19 cellular contexts compared by ENCODE assay signal in genomic region chr21:44028287-44028659, GRCh38. TPM values are rescaled to one million over a fixed set of nuclear protein-coding genes. Genes with fewer than 3 reads are reported as not detected.
DNase-seq lines count a peak whose midpoint lies in the region; ATAC-seq, FAIRE-seq and TF ChIP-seq lines count a peak whose summit lies in the region.
"Had no signal": no experiment of that assay in that cellular context is flagged by ENCODE, and none has a peak within 500 bp of the region (broad histone marks: within the 10 kb centered on the region; RNA-seq: fewer than 3 reads in every experiment).

No MANE protein-coding gene starts in this region.

- no peak overlapping the region for H2BK12ac ChIP-seq in H1 (ENCODE audit: low read depth, low read length)

- TF ChIP-seq CTCF in PC-3 (conservative IDR thresholded peaks at IDR 0.05; ENCODE audit: low read depth, low read length) = no peak
- TF ChIP-seq CTCF in H1 (IDR thresholded peaks at IDR 0.05; ENCODE audit: control extremely low read depth in 1 of 3, insufficient read depth in 1 of 3, low read depth in 1 of 3, low read length in 3 of 3) = no peak

- H3K18ac ChIP-seq in H1 (ENCODE audit: extremely low read depth, low read length) = no peak overlapping the region

- POLR2A ChIA-PET in PC-3 (lab: Charles Lee; ENCODE audit: unreplicated experiment) = no interaction called here
- POLR2A ChIA-PET in H1 (lab: Charles Lee; ENCODE audit: partially characterized antibody) = interaction anchor here (0.8 kb wide), 1 partner anchor 15 kb away, joined by 3 read pairs; no protein-coding TSS in a partner anchor
- POLR2A ChIA-PET in activated CD4-positive, alpha-beta memory T cell treated with anti-CD3 and anti-CD28 coated beads, Interleukin-2, amount 10 ng/mL, durations not matched to agents 7 days and 5 days (lab: Charles Lee) = interaction anchor here (1.0 kb wide), 1 partner anchor 9 kb away, joined by 3 read pairs; no protein-coding TSS in a partner anchor

- BruUV-seq in PC-3 (replicated peaks; lab: Mats Ljungman, UMichigan) = no TSS peak

- ATAC-seq in PC-3 = peak; percentile 36
- ATAC-seq: HCT116, Panc1 had no signal

- H3K4ac ChIP-seq in H1 (replicated peaks; ENCODE audit: insufficient read length, low read depth, low read length) = no peak overlapping the region

- TF ChIP-seq RAD21 in H1 (IDR thresholded peaks at IDR 0.05 in 1 of 2, conservative IDR thresholded peaks at IDR 0.05 in 1 of 2; ENCODE audit: low read depth in 2 of 2, low read length in 2 of 2) = no peak

- H3K36me3 Mint-ChIP-seq in activated CD4-positive, alpha-beta memory T cell treated with anti-CD3 and anti-CD28 coated beads, Interleukin-2, amount 10 ng/mL, durations not matched to agents 7 days and 5 days (ENCODE audit: low read depth) = peaks cover 37% of the 10 kb centered on the region

- peaks cover 49% of the 10 kb centered on the region for H3K4me1 Mint-ChIP-seq in activated CD4-positive, alpha-beta memory T cell treated with anti-CD3 and anti-CD28 coated beads, Interleukin-2, amount 10 ng/mL, durations not matched to agents 7 days and 5 days

- peak overlapping the region; percentile 54; the same call in 1 of the 2 replicates for H4K8ac ChIP-seq in H1 (ENCODE audit: extremely low read depth, insufficient read depth, low read length)

- TF ChIP-seq POLR2A in H1 (IDR thresholded peaks at IDR 0.05; ENCODE audit: control extremely low read depth in 1 of 2, low read depth in 2 of 2, low read length in 2 of 2) = no peak

- H3K27me3 ChIP-seq in PC-3 (ENCODE audit: low read length) (no peaks in the 10 kb centered on the region), H1 (replicated peaks in 1 of 4; ENCODE audit: control insufficient read depth in 3 of 4, extremely low read depth in 1 of 4, insufficient read depth in 3 of 4, low read length in 3 of 4) (no peaks in the 10 kb centered on the region)
- H3K27me3 ChIP-seq: BLaER1 had no signal

- H3K9me2 ChIP-seq in PC-3 (replicated peaks; ENCODE audit: low read length) = no peaks in the 10 kb centered on the region

- no peak for TF ChIP-seq EP300 in H1 (IDR thresholded peaks at IDR 0.05; ENCODE audit: borderline replicate concordance in 1 of 2, low read depth in 2 of 2, low read length in 2 of 2)

- no peak overlapping the region for H3K9ac ChIP-seq in PC-3 (ENCODE audit: low read length)
- no peak overlapping the region for H3K9ac ChIP-seq in H1 (replicated peaks in 1 of 4; ENCODE audit: extremely low read depth in 1 of 4, low read depth in 3 of 4, low read length in 3 of 4)
- H3K9ac ChIP-seq: BLaER1 had no signal

- H3K79me2 ChIP-seq in PC-3 (ENCODE audit: low read length) (peaks cover 89% of the 10 kb centered on the region), H1 (ENCODE audit: control insufficient read depth in 1 of 2, insufficient read depth in 2 of 2, low read length in 2 of 2) (peaks cover 32 to 85% of the 10 kb centered on the region in 2 experiments)

- H3K36me3 ChIP-seq in PC-3 (ENCODE audit: low read depth, low read length) = peaks cover 9% of the 10 kb centered on the region; the same call in 1 of the 2 replicates
- H3K36me3 ChIP-seq in H1 (ENCODE audit: control insufficient read depth in 2 of 4, insufficient read depth in 4 of 4, low read length in 3 of 4) = peaks cover 0 to 5% (median 2%) of the 10 kb centered on the region in 4 experiments; a peak in 4 of 8 replicates

- H3F3A ChIP-seq in PC-3 (ENCODE audit: low read length, unreplicated experiment) = no peaks in the 10 kb centered on the region

- H3K4me3 Mint-ChIP-seq in activated CD4-positive, alpha-beta memory T cell treated with anti-CD3 and anti-CD28 coated beads, Interleukin-2, amount 10 ng/mL, durations not matched to agents 7 days and 5 days = no peak overlapping the region

- H3K4me3 ChIP-seq in PC-3 (ENCODE audit: low read length) (no peak overlapping the region), H1 (ENCODE audit: extremely low read depth in 1 of 4, insufficient read depth in 2 of 4, low read depth in 3 of 4, low read length in 4 of 4) (no peak overlapping the region)
- H3K4me3 ChIP-seq: BLaER1 had no signal

- H3K27ac ChIP-seq in PC-3 (ENCODE audit: low read length) (peak overlapping the region; percentile 59), H1 (ENCODE audit: low read depth, low read length) (no peak overlapping the region), substantia nigra (ENCODE audit: low read depth, low read length, poor library complexity, severe bottlenecking) (peak overlapping the region; percentile 18)
- H3K27ac ChIP-seq: 22Rv1, BLaER1, HL-60 had no signal

- no peak overlapping the region for H2AFZ ChIP-seq in PC-3 (ENCODE audit: low read length)
- H2AFZ ChIP-seq in H1 (ENCODE audit: low read length) = no peak overlapping the region

- no peaks in the 10 kb centered on the region; the same call in 1 of the 2 replicates for H3K23me2 ChIP-seq in H1 (ENCODE audit: low read depth, low read length)

- peak; percentile 68 for DNase-seq in NCI-H82 (lab: John Stamatoyannopoulos, UW)
- DNase-seq in NCI-H82 treated with DMSO at 0.1 percent for 48 hours (lab: John Stamatoyannopoulos, UW; ENCODE audit: unreplicated experiment) = no peak
- no peak for DNase-seq in PC-3
- no peak for DNase-seq in H1 (ENCODE audit: low read depth in 1 of 2, low spot score in 2 of 2)
- no peak for DNase-seq in substantia nigra (lab: John Stamatoyannopoulos, UW)
- no peak for DNase-seq in activated CD4-positive, alpha-beta memory T cell treated with anti-CD3 and anti-CD28 coated beads, Interleukin-2, amount 10 ng/mL, durations not matched to agents 7 days and 5 days
- DNase-seq in HT-29 (ENCODE audit: low spot score) = no peak
- no peak for DNase-seq in UCSD-AML1 (lab: John Stamatoyannopoulos, UW; ENCODE audit: unreplicated experiment)
- DNase-seq: Caco-2, KBM-7, NCI-H146, NCI-H226, NCI-H526 treated with DMSO at 0.1 percent for 48 hours, SHP77 had no signal

- WGBS in H1 (ENCODE audit: extremely low coverage in 1 of 2, insufficient coverage in 1 of 2, insufficient read length in 1 of 2, insufficient replicate concordance in 2 of 2, low coverage in 1 of 2, low lambda C conversion rate in 2 of 2, missing lambda C conversion rate in 1 of 2), 2 experiments = 92% methylated on average over 6 of the region's 6 CpGs; no CpG with 5 or more reads in 1 of the 2 experiments

- H2BK20ac ChIP-seq in H1 (ENCODE audit: low read length) = no peak overlapping the region

- H2BK5ac ChIP-seq in H1 (ENCODE audit: low read depth, low read length) = no peak overlapping the region

- CTCF ChIA-PET in PC-3 (lab: Charles Lee) (interaction anchor here (0.7 kb wide), 2 partner anchors 47 to 48 kb away, joined by 3 read pairs; no protein-coding TSS in a partner anchor), H1 (lab: Charles Lee; ENCODE audit: partially characterized antibody) (interaction anchor here (0.9 to 2.2 kb wide), 3 partner anchors 9 to 13 kb away, joined by 3 to 8 read pairs (median 3); no protein-coding TSS in a partner anchor)
- CTCF ChIA-PET in activated CD4-positive, alpha-beta memory T cell treated with anti-CD3 and anti-CD28 coated beads, Interleukin-2, amount 10 ng/mL, durations not matched to agents 7 days and 5 days (lab: Charles Lee) = no interaction called here

- H2AK5ac ChIP-seq in H1 (ENCODE audit: low read depth, low read length) = no peak overlapping the region

- peaks cover 21% of the 10 kb centered on the region for H3K79me1 ChIP-seq in H1 (ENCODE audit: low read depth, low read length)

- no peak overlapping the region for H3K14ac ChIP-seq in H1 (ENCODE audit: insufficient read length)

- H2BK15ac ChIP-seq in H1 (ENCODE audit: low read length) = no peak overlapping the region

- no peaks in the 10 kb centered on the region for H3K9me3 ChIP-seq in PC-3 (ENCODE audit: low read length)
- no peaks in the 10 kb centered on the region for H3K9me3 ChIP-seq in H1 (ENCODE audit: insufficient read depth in 2 of 2, low read depth in 1 of 2, low read length in 1 of 2)
- H3K9me3 ChIP-seq: Caco-2 had no signal

- intact Hi-C loops in PC-3 (cut with micrococcal nuclease) = no loop called here

- peaks cover 43% of the 10 kb centered on the region for H4K20me1 ChIP-seq in PC-3 (ENCODE audit: low read length)
- peaks cover 18 to 22% of the 10 kb centered on the region in 2 experiments for H4K20me1 ChIP-seq in H1 (replicated peaks in 1 of 2; ENCODE audit: control insufficient read depth in 1 of 2, insufficient read depth in 2 of 2, low read length in 2 of 2)

- H3K23ac ChIP-seq in H1 (ENCODE audit: insufficient read length) = no peak overlapping the region

- H3K4me1 ChIP-seq in PC-3 (ENCODE audit: insufficient read depth, low read length) = peaks cover 16% of the 10 kb centered on the region
- H3K4me1 ChIP-seq in H1 (replicated peaks in 1 of 4; ENCODE audit: control insufficient read depth in 3 of 4, insufficient read depth in 4 of 4, low read length in 3 of 4) = peaks cover 3 to 15% (median 10%) of the 10 kb centered on the region in 4 experiments
- H3K4me1 ChIP-seq: Caco-2 had no signal

- no peak overlapping the region for H4K5ac ChIP-seq in H1 (ENCODE audit: insufficient read length, low read depth, low read length)

- H3K9me3 Mint-ChIP-seq in activated CD4-positive, alpha-beta memory T cell treated with anti-CD3 and anti-CD28 coated beads, Interleukin-2, amount 10 ng/mL, durations not matched to agents 7 days and 5 days = peaks cover 4% of the 10 kb centered on the region

- H4K91ac ChIP-seq in H1 (replicated peaks; ENCODE audit: insufficient read length, low read length) = no peak overlapping the region

- FAIRE-seq in H1 (lab: Jason Lieb, UNC) = no peak

- no peaks in the 10 kb centered on the region for H3K27me3 Mint-ChIP-seq in activated CD4-positive, alpha-beta memory T cell treated with anti-CD3 and anti-CD28 coated beads, Interleukin-2, amount 10 ng/mL, durations not matched to agents 7 days and 5 days

- H3K4me2 ChIP-seq in PC-3 (ENCODE audit: low read length) (peak overlapping the region; percentile 28), H1 (ENCODE audit: insufficient read depth in 1 of 2, low read depth in 2 of 2, low read length in 2 of 2) (no peak overlapping the region)

- H2BK120ac ChIP-seq in H1 (replicated peaks; ENCODE audit: low read depth, low read length) = no peak overlapping the region

- no peak overlapping the region for H3K56ac ChIP-seq in H1 (replicated peaks; ENCODE audit: insufficient read length, low read depth, low read length)

- no peak overlapping the region for H3K27ac Mint-ChIP-seq in activated CD4-positive, alpha-beta memory T cell treated with anti-CD3 and anti-CD28 coated beads, Interleukin-2, amount 10 ng/mL, durations not matched to agents 7 days and 5 days

RNA-seq across cellular contexts. Expression of gene TRAPPC10, which starts 16.2 kb away (rescaled TPM):
- 28.9 and 31.4 TPM in 2 replicates for total RNA-seq in PC-3 (2014; rRNA removed)
- total RNA-seq in H1 (2021; fragmentation: NEBNext Ultra II Directional; extraction: Animal tissue kit (Norgen Biotek cat#: 25700)) = 29.8 and 31.0 TPM in 2 replicates
- polyA plus RNA-seq in H1 (2011; rRNA removed) = 18.5 and 22.7 TPM in 2 replicates
- 18.0 TPM for polyA plus RNA-seq in H1 (2011; cell fraction: cytosol; rRNA removed)
- polyA plus RNA-seq in H1 (2011; cell fraction: nucleus; rRNA removed) = 51.7 TPM
- polyA plus RNA-seq in H1 (2012, experiment 1 of 2) = 16.4 to 22.2 TPM (median 19.2 TPM) in 4 replicates
- 4.7 TPM for polyA plus RNA-seq in H1 (2012, experiment 2 of 2)
- 14.6 TPM for polyA plus RNA-seq in H1 (2013, experiment 1 of 2)
- 15.8 TPM for polyA plus RNA-seq in H1 (2013, experiment 2 of 2)
- polyA minus RNA-seq in H1 (2011; rRNA and poly(A)+ RNA removed) = 35.8 and 36.3 TPM in 2 replicates
- polyA minus RNA-seq in H1 (2011; cell fraction: cytosol; rRNA and poly(A)+ RNA removed) = 17.6 TPM
- 42.6 TPM for polyA minus RNA-seq in H1 (2011; cell fraction: nucleus; rRNA and poly(A)+ RNA removed)
- total RNA-seq in activated CD4-positive, alpha-beta memory T cell treated with anti-CD3 and anti-CD28 coated beads, Interleukin-2, amount 10 ng/mL, durations not matched to agents 7 days and 5 days = 10 to 100 TPM; 76.0 to 76.5 TPM
- total RNA-seq in HT-29 (2014; rRNA removed; shearing (Covaris generic)) = 16.6 and 19.0 TPM in 2 replicates
